In genomic region chr17:49851387-49852291, GRCh38 we compare ENCODE assay signal across 8 cellular contexts. TPM values are rescaled to one million over a fixed set of nuclear protein-coding genes. Genes with fewer than 3 reads are reported as not detected.
DNase-seq lines count a peak whose midpoint lies in the region; ATAC-seq and TF ChIP-seq lines count a peak whose summit lies in the region.

No MANE protein-coding gene starts in this region.

- peak overlapping the region in 3 of 5 donors; percentile 57 to 71 (median 71) for H3K9ac ChIP-seq in subcutaneous abdominal adipose tissue (ENCODE audit: low read length in 5 of 5)

- no peak overlapping the region for H3K27ac ChIP-seq in AG04450 (ENCODE audit: low read depth, low read length)
- no peak overlapping the region for H3K27ac ChIP-seq in subcutaneous abdominal adipose tissue (ENCODE audit: low read depth, low read length)

- H3K27me3 ChIP-seq in AG04450 (ENCODE audit: control insufficient read depth, insufficient read depth, low read length) (peaks cover 19% of the 10 kb centered on the region), H7 (ENCODE audit: control insufficient read depth, insufficient read depth, low read length) (peaks cover 21% of the 10 kb centered on the region), subcutaneous abdominal adipose tissue (ENCODE audit: control insufficient read depth in 5 of 5, insufficient read depth in 4 of 5, low read length in 5 of 5) (peaks cover 2 to 11% (median 8%) of the 10 kb centered on the region in 5 donors)

- H3K4me1 ChIP-seq in subcutaneous abdominal adipose tissue (ENCODE audit: control insufficient read depth in 5 of 5, insufficient read depth in 5 of 5, low read length in 5 of 5), result peaks cover 0 to 16% (median 14%) of the 10 kb centered on the region in 5 donors

- POLR2A ChIA-PET in AG04450 (lab: Yijun Ruan, JAX), result interaction anchor here (0.7 kb wide), 1 partner anchor 174 kb away, joined by 3 read pairs; no protein-coding TSS in a partner anchor

- H3K36me3 ChIP-seq in H7 (replicated peaks; ENCODE audit: control insufficient read depth, insufficient read depth, low read length) (peaks cover 3% of the 10 kb centered on the region), subcutaneous abdominal adipose tissue (ENCODE audit: control insufficient read depth in 5 of 5, insufficient read depth in 5 of 5, low read length in 5 of 5) (peaks cover 0 to 6% (median 2%) of the 10 kb centered on the region in 5 donors)

- CTCF ChIA-PET in AG04450 (lab: Charles Lee), result interaction anchor here (0.6 to 1.8 kb wide), 10 partner anchors 141 to 294 kb away, joined by 3 to 8 read pairs (median 4); partner anchors contain the start of gene SLC35B1

- H3K9me3 ChIP-seq in AG04450 (ENCODE audit: control insufficient read depth, insufficient read depth, low read length) (no peaks in the 10 kb centered on the region; the same call in 1 of the 2 replicates), subcutaneous abdominal adipose tissue (ENCODE audit: control insufficient read depth in 5 of 5, low read length in 5 of 5) (no peaks in the 10 kb centered on the region)

- TF ChIP-seq CTCF in AG04450 (IDR thresholded peaks at IDR 0.05; ENCODE audit: low read depth, low read length), result peak; percentile 78

- ATAC-seq in HG03457 (IDR thresholded peaks at IDR 0.05; ENCODE audit: unreplicated experiment), result no peak

- DNase-seq in AG04450 (ENCODE audit: low read depth, low spot score) (peak; percentile 15), H7 (peak; percentile 93), RPMI8226 (peak; percentile 40), germinal center (ENCODE audit: low spot score) (peak; percentile 31), nucleus accumbens (lab: John Stamatoyannopoulos, UW) (peak in 31 of 56 donors; percentile 2 to 69 (median 23))
- DNase-seq in activated effector memory CD4-positive, alpha-beta T cell treated with anti-CD3 and anti-CD28 coated beads, Interleukin-2, amount 50 U/mL, for 16 hours, result peak; percentile 86

- H3K4me3 ChIP-seq in AG04450 (ENCODE audit: low read depth, low read length), result peak overlapping the region; percentile 63
- H3K4me3 ChIP-seq in H7 (ENCODE audit: insufficient read depth, low read depth, low read length), result peak overlapping the region; percentile 54
- peak overlapping the region; percentile 66 to 84 (median 71) for H3K4me3 ChIP-seq in subcutaneous abdominal adipose tissue (ENCODE audit: low read depth in 1 of 5, low read length in 5 of 5)

RNA-seq across cellular contexts. Expression of gene TAC4, which starts 3.8 kb away (rescaled TPM):
- polyA plus RNA-seq in AG04450 (2011; rRNA removed), result not detected in 2 replicates
- polyA minus RNA-seq in AG04450 (2011; rRNA and poly(A)+ RNA removed), result not detected in 2 replicates
- not detected in 2 replicates for total RNA-seq in H7 (2014; rRNA removed; shearing (Covaris generic))

Comparison
In these comparisons a context has a peak if more than half of its experiments do, and no peak if none do; other contexts are left out.
1. DNase-seq: peak in every context shown above with its lines; median percentile 93 in H7; 86 in activated effector memory CD4-positive, alpha-beta T cell treated with anti-CD3 and anti-CD28 coated beads, Interleukin-2, amount 50 U/mL, for 16 hours; 40 in RPMI8226; 31 in germinal center; 23 in nucleus accumbens; 15 in AG04450.